ENCODE assay signal across 14 cellular contexts in the genomic region with DNA sequence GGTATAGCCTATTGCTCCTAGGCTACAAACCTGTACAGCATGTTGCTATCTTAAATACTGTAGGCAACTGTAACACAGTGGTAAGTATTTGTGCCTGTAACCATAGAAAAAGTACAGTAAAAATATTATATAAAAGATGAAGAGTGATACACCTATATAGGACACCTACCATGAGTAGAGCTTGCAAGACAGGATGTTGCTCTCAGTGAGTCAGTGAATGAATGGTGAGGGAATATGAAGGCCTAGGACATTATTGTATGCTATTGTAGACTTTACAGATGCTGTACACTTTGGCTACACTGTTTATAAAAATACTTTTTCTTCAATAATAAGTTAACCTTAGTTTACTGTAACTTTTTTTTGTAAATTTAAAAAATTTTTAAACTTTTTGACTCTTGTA.
DNase-seq lines count a peak whose midpoint lies in the region; ATAC-seq and TF ChIP-seq lines count a peak whose summit lies in the region.
"Had no signal": no experiment of that assay in that cellular context is flagged by ENCODE, and none has a peak within 500 bp of the region (broad histone marks: within the 10 kb centered on the region; RNA-seq: fewer than 3 reads in every experiment).

No MANE protein-coding gene starts in this region.

- ATAC-seq in RWPE2 (ENCODE audit: low read depth): peak; percentile 77
- ATAC-seq in esophagus mucosa: peak; percentile 75
- no peak for ATAC-seq in HG02938 (IDR thresholded peaks at IDR 0.05; ENCODE audit: unreplicated experiment)
- ATAC-seq: GM12878 had no signal

- H3K4me1 ChIP-seq in RWPE2 (ENCODE audit: insufficient read depth, poor library complexity, severe bottlenecking): peaks cover 6% of the 10 kb centered on the region
- H3K4me1 ChIP-seq: BLaER1 had no signal

- no peak for TF ChIP-seq CTCF in RWPE2 (IDR thresholded peaks at IDR 0.05; ENCODE audit: poor library complexity, severe bottlenecking)

- no peaks in the 10 kb centered on the region for H3K36me3 ChIP-seq in RWPE2 (ENCODE audit: low read depth)
- H3K36me3 ChIP-seq: BLaER1 had no signal

- H3K9me3 ChIP-seq in RWPE2 (ENCODE audit: severe bottlenecking): no peaks in the 10 kb centered on the region
- H3K9me3 ChIP-seq: BLaER1 had no signal

- DNase-seq in NCI-H510A treated with DMSO at 0.1 percent for 48 hours (lab: John Stamatoyannopoulos, UW) (peak; percentile 80), NCI-H510A (lab: John Stamatoyannopoulos, UW) (no peak), RWPE2 (ENCODE audit: low spot score) (no peak), NCI-H1417 treated with DMSO at 0.1 percent for 48 hours (lab: John Stamatoyannopoulos, UW) (no peak), foreskin melanocyte (no peak)
- DNase-seq: 8988T; CD4-positive, alpha-beta memory T cell; DND-41; EL; H9 had no signal

- no peaks in the 10 kb centered on the region for H3K27me3 ChIP-seq in RWPE2 (ENCODE audit: insufficient read depth, poor library complexity, severe bottlenecking)
- H3K27me3 ChIP-seq: BLaER1 had no signal

- no peak overlapping the region for H3K4me3 ChIP-seq in RWPE2 (ENCODE audit: severe bottlenecking)
- H3K4me3 ChIP-seq: BLaER1, GM12878 had no signal

- no peak overlapping the region for H3K27ac ChIP-seq in RWPE2 (ENCODE audit: poor library complexity, severe bottlenecking)
- H3K27ac ChIP-seq: BLaER1 had no signal
